ENCODE assay signal across 8 cellular contexts in genomic region chr9:77647659-77648457, GRCh38. TPM values are rescaled to one million over a fixed set of nuclear protein-coding genes. Genes with fewer than 3 reads are reported as not detected.
DNase-seq lines count a peak whose midpoint lies in the region; ATAC-seq and TF ChIP-seq lines count a peak whose summit lies in the region.

TSS of gene GNA14 (minus strand) at chr9:77648322. CDS start at chr9:77647793, 529 bp downstream.

- no peaks in the 10 kb centered on the region for H3K9me3 Mint-ChIP-seq in endothelial cell (ENCODE audit: unreplicated experiment)

- CTCF ChIA-PET in AG04449 (lab: Yijun Ruan, JAX): interaction anchor here (0.6 to 2.7 kb wide), 6 partner anchors 10 to 385 kb away, joined by 3 to 12 read pairs (median 3); no protein-coding TSS in a partner anchor

- POLR2A ChIA-PET in AG04449 (lab: Yijun Ruan, JAX): no interaction called here

- peak within 1 kb of the TSS; percentile 61 for H3K27ac Mint-ChIP-seq in endothelial cell (ENCODE audit: unreplicated experiment)

- DNase-seq in AG04449 (ENCODE audit: low read depth, low spot score) (no peak), LNCaP clone FGC (ENCODE audit: low read depth) (no peak), endothelial cell (ENCODE audit: low spot score) (peak; percentile 38), KG1 (lab: John Stamatoyannopoulos, UW) (no peak), A172 (ENCODE audit: low spot score) (no peak)

- peaks cover 18% of the 10 kb centered on the region for H3K4me1 ChIP-seq in mononuclear cell (ENCODE audit: insufficient read depth, low read length)

- ATAC-seq in HG02840 (IDR thresholded peaks at IDR 0.05; ENCODE audit: low FRiP score, unreplicated experiment) (no peak), GM21423 (IDR thresholded peaks at IDR 0.05; ENCODE audit: unreplicated experiment) (no peak)

- peak within 1 kb of the TSS; percentile 89 for H3K4me3 Mint-ChIP-seq in endothelial cell (ENCODE audit: unreplicated experiment)

- peaks cover 5% of the 10 kb centered on the region for H3K27me3 Mint-ChIP-seq in endothelial cell (ENCODE audit: unreplicated experiment)

- H3K4me3 ChIP-seq in AG04449 (ENCODE audit: low read depth, low read length): peak within 1 kb of the TSS; percentile 40
- peak within 1 kb of the TSS; percentile 33 for H3K4me3 ChIP-seq in LNCaP clone FGC (ENCODE audit: low read depth, low read length)
- H3K4me3 ChIP-seq in mononuclear cell (ENCODE audit: low read length): peak within 1 kb of the TSS; percentile 34

- H3K27me3 ChIP-seq in mononuclear cell (ENCODE audit: insufficient read depth, low read length): peaks cover 42% of the 10 kb centered on the region

- H3K4me1 Mint-ChIP-seq in endothelial cell (ENCODE audit: unreplicated experiment): peaks cover 21% of the 10 kb centered on the region

- no peaks in the 10 kb centered on the region for H3K9me3 ChIP-seq in mononuclear cell (ENCODE audit: low read depth, low read length)

- peaks cover 6% of the 10 kb centered on the region for H3K36me3 Mint-ChIP-seq in endothelial cell (ENCODE audit: low read depth, unreplicated experiment)

- TF ChIP-seq CTCF in AG04449 (IDR thresholded peaks at IDR 0.05; ENCODE audit: insufficient read depth, low read length, missing control alignments) (no peak), LNCaP clone FGC (IDR thresholded peaks at IDR 0.05; ENCODE audit: control insufficient read depth, extremely low read depth, insufficient read depth) (no peak), endothelial cell (IDR thresholded peaks at IDR 0.05; ENCODE audit: unreplicated experiment) (no peak)

RNA-seq across cellular contexts. Expression of gene GNA14, which starts in this region (rescaled TPM):
- total RNA-seq in endothelial cell (ENCODE audit: unreplicated experiment) (10.6 TPM), mononuclear cell (not detected)
- total RNA-seq in A172 (2014; rRNA removed; shearing (Covaris generic)): not detected in 2 replicates

Comparison
In these comparisons a context has a peak if more than half of its experiments do, and no peak if none do; other contexts are left out.
1. RNA of gene GNA14 (total RNA-seq): 10.6 TPM in endothelial cell (single experiment); not detected in mononuclear cell (single experiment) and not detected in A172; every median in the first group is over 10 times any median in the second.
2. Peak in every context shown above with its lines, with median percentiles within 50 percentile points of each other: H3K4me3 ChIP-seq.